Comparison of ENCODE assay signal across 1 cellular context in genomic region chr13:99677388-99677951, GRCh38.
TF ChIP-seq lines count a peak whose summit lies in the region.

No MANE protein-coding gene starts in this region.

TF ChIP-seq in HEK293, 187 proteins besides CTCF, POLR2A, EP300 and RAD21 (continued from another document and continues in another):
- TF ChIP-seq ZNF548 (tag by site-specific recombination; IDR thresholded peaks at IDR 0.05) (no peak), ZBTB10 (tag by site-specific recombination; IDR thresholded peaks at IDR 0.05) (no peak), ZNF292 (tag by site-specific recombination; IDR thresholded peaks at IDR 0.05; ENCODE audit: borderline replicate concordance, low read depth) (no peak), ZBTB7A (tag by site-specific recombination; IDR thresholded peaks at IDR 0.05; ENCODE audit: low read depth) (no peak), ZNF488 (tag by site-specific recombination; IDR thresholded peaks at IDR 0.05) (peak; percentile 68; the same call in 1 of the 2 replicates), EGR2 (tag by site-specific recombination; IDR thresholded peaks at IDR 0.05; ENCODE audit: low read depth) (no peak), BCL6B (tag by site-specific recombination; IDR thresholded peaks at IDR 0.05) (no peak), ZSCAN5A (tag by site-specific recombination; IDR thresholded peaks at IDR 0.05) (no peak), ZNF214 (tag by site-specific recombination; IDR thresholded peaks at IDR 0.05; ENCODE audit: borderline replicate concordance) (no peak), PRDM2 (tag by site-specific recombination; IDR thresholded peaks at IDR 0.05; ENCODE audit: borderline replicate concordance) (no peak), PRDM6 (tag by site-specific recombination; IDR thresholded peaks at IDR 0.05) (peak; percentile 100), ZNF560 (tag by site-specific recombination; IDR thresholded peaks at IDR 0.05; ENCODE audit: borderline replicate concordance) (no peak), SP7 (tag by site-specific recombination; IDR thresholded peaks at IDR 0.05) (peak; percentile 71), ZNF202 (tag by site-specific recombination; IDR thresholded peaks at IDR 0.05; ENCODE audit: borderline replicate concordance) (no peak), GLI2 (tag by site-specific recombination; IDR thresholded peaks at IDR 0.05; ENCODE audit: borderline replicate concordance, low read depth) (peak; percentile 89; the same call in 1 of the 2 replicates), SETDB1 (IDR thresholded peaks at IDR 0.05; ENCODE audit: insufficient read length, low read length) (no peak), ZNF2 (tag by site-specific recombination; IDR thresholded peaks at IDR 0.05) (peak; percentile 64; the same call in 1 of the 2 replicates), KLF9 (tag by site-specific recombination; IDR thresholded peaks at IDR 0.05; ENCODE audit: low read depth) (no peak), ZNF221 (tag by site-specific recombination; IDR thresholded peaks at IDR 0.05; ENCODE audit: borderline replicate concordance) (no peak), PRDM1 (tag by site-specific recombination; IDR thresholded peaks at IDR 0.05) (no peak), ZNF404 (tag by site-specific recombination; IDR thresholded peaks at IDR 0.05) (no peak), ZNF18 (tag by site-specific recombination; IDR thresholded peaks at IDR 0.05) (peak; percentile 93), ZNF654 (tag by site-specific recombination; IDR thresholded peaks at IDR 0.05; ENCODE audit: low read depth) (no peak), KLF8 (tag by site-specific recombination; IDR thresholded peaks at IDR 0.05) (no peak), ZNF768 (tag by site-specific recombination; IDR thresholded peaks at IDR 0.05) (no peak), ZBTB20 (tag by site-specific recombination; IDR thresholded peaks at IDR 0.05) (no peak), ZNF747 (tag by site-specific recombination; IDR thresholded peaks at IDR 0.05) (no peak), ZNF843 (tag by site-specific recombination; IDR thresholded peaks at IDR 0.05) (peak; percentile 99), ZNF670 (tag by site-specific recombination; IDR thresholded peaks at IDR 0.05; ENCODE audit: low read depth) (no peak), ZNF777 (tag by site-specific recombination; IDR thresholded peaks at IDR 0.05; ENCODE audit: borderline replicate concordance) (no peak), ZNF10 (tag by site-specific recombination; IDR thresholded peaks at IDR 0.05) (no peak), ZNF639 (tag by site-specific recombination; IDR thresholded peaks at IDR 0.05) (no peak), ZNF133 (tag by site-specific recombination; IDR thresholded peaks at IDR 0.05) (no peak), ZSCAN23 (tag by site-specific recombination; IDR thresholded peaks at IDR 0.05) (no peak), SCRT1 (tag by site-specific recombination; IDR thresholded peaks at IDR 0.05; ENCODE audit: borderline replicate concordance) (peak; percentile 69; the same call in 1 of the 2 replicates), ZNF549 (tag by site-specific recombination; IDR thresholded peaks at IDR 0.05) (no peak), PRDM10 (tag by site-specific recombination; IDR thresholded peaks at IDR 0.05) (no peak)
